ENCODE assay signal across 1 cellular context in the genomic region with DNA sequence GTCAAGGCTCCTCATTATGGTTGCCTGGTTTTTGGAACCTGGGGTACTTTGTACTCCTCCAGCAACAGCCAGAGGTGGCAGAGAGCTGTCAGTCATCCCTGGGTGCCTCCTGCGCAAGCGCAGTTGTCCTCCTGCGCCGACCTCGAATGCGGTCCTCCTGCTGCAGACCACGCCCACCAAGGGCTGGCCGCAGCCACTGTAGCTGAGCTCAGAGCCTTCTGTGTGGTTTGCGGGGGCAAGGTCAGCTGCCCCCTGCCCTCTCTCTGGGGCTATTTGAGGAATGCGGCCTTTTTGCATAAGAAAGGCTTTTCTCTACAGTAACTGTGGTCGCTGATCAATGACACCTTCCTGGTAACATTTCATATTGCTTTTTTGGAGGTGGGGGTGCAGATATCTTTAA.
TF ChIP-seq lines count a peak whose summit lies in the region.

No MANE protein-coding gene starts in this region.

TF ChIP-seq in IMR-90, 13 proteins besides CTCF, POLR2A, EP300 and RAD21 (continued from another document):
- no peak for TF ChIP-seq BHLHE40 (IDR thresholded peaks at IDR 0.05; ENCODE audit: low read depth, low read length)
